In genomic region chr7:140640060-140640611, GRCh38 we compare ENCODE assay signal across 8 cellular contexts. TPM values are rescaled to one million over a fixed set of nuclear protein-coding genes. Genes with fewer than 3 reads are reported as not detected.
A peak's percentile ranks its signal among the peaks of the same experiment; 100 is the strongest.
DNase-seq lines count a peak whose midpoint lies in the region; ATAC-seq and TF ChIP-seq lines count a peak whose summit lies in the region.

No MANE protein-coding gene starts in this region.

- no peaks in the 10 kb centered on the region for H3K27me3 ChIP-seq in thoracic aorta (replicated peaks; ENCODE audit: insufficient read depth)

- H3K9me3 Mint-ChIP-seq in dendritic cell treated with granulocyte-macrophage colony-stimulating factor and Interleukin-4, amounts not matched to agents 40 ng/mL and 50 ng/mL, for 4 days = no peaks in the 10 kb centered on the region

- TF ChIP-seq CTCF in lower leg skin (IDR thresholded peaks at IDR 0.05) = no peak
- TF ChIP-seq CTCF in thoracic aorta (IDR thresholded peaks at IDR 0.05) = no peak

- peaks cover 79% of the 10 kb centered on the region for H3K27me3 Mint-ChIP-seq in dendritic cell treated with granulocyte-macrophage colony-stimulating factor and Interleukin-4, amounts not matched to agents 40 ng/mL and 50 ng/mL, for 4 days

- H3K4me3 ChIP-seq in lower leg skin (ENCODE audit: low read depth, poor library complexity, severe bottlenecking) = peak overlapping the region; percentile 14
- peak overlapping the region; percentile 72 for H3K4me3 ChIP-seq in thoracic aorta

- H3K36me3 Mint-ChIP-seq in dendritic cell treated with granulocyte-macrophage colony-stimulating factor and Interleukin-4, amounts not matched to agents 40 ng/mL and 50 ng/mL, for 4 days (ENCODE audit: low read depth) = no peaks in the 10 kb centered on the region

- H3K36me3 ChIP-seq in thoracic aorta = no peaks in the 10 kb centered on the region

- 0 to 1% methylated on average over 1 to 55 of the region's 71 CpGs for WGBS in lower leg skin, 2 donors

- intact Hi-C loops in dendritic cell treated with granulocyte-macrophage colony-stimulating factor and Interleukin-4, amounts not matched to agents 40 ng/mL and 50 ng/mL, for 4 days (cut with micrococcal nuclease) = no loop called here
- intact Hi-C loops in lower leg skin (cut with DNase I; ENCODE audit: low total_unique reads) = no loop called here

- H3K27ac ChIP-seq in thoracic aorta = no peak overlapping the region

- peaks cover 3 to 15% of the 10 kb centered on the region in 2 donors for H3K4me1 ChIP-seq in thoracic aorta (ENCODE audit: control insufficient read depth in 1 of 2, low read depth in 2 of 2)

- peak overlapping the region; percentile 74 for H3K4me3 Mint-ChIP-seq in dendritic cell treated with granulocyte-macrophage colony-stimulating factor and Interleukin-4, amounts not matched to agents 40 ng/mL and 50 ng/mL, for 4 days

- peaks cover 26% of the 10 kb centered on the region for H3K4me1 Mint-ChIP-seq in dendritic cell treated with granulocyte-macrophage colony-stimulating factor and Interleukin-4, amounts not matched to agents 40 ng/mL and 50 ng/mL, for 4 days (ENCODE audit: low read depth)

- no peak for TF ChIP-seq POLR2A in lower leg skin (IDR thresholded peaks at IDR 0.05)

- no peak for ATAC-seq in thoracic aorta (ENCODE audit: insufficient number of reproducible peaks, low FRiP score, low read depth)

- DNase-seq in NCI-H1105 treated with DMSO at 0.1 percent for 48 hours (lab: John Stamatoyannopoulos, UW) (peak; percentile 18), NCI-H1105 (lab: John Stamatoyannopoulos, UW) (no peak), NCI-H526 (lab: John Stamatoyannopoulos, UW) (peak; percentile 48 to 82), lower leg skin (ENCODE audit: low spot score in 2 of 2) (peak in 1 of 2 donors; percentile 89), thoracic aorta (ENCODE audit: low spot score) (no peak), RPMI8226 (no peak), occipital lobe (lab: John Stamatoyannopoulos, UW) (no peak)

- H3K27ac Mint-ChIP-seq in dendritic cell treated with granulocyte-macrophage colony-stimulating factor and Interleukin-4, amounts not matched to agents 40 ng/mL and 50 ng/mL, for 4 days = peak overlapping the region; percentile 3

- H3K9me3 ChIP-seq in thoracic aorta = no peaks in the 10 kb centered on the region

RNA-seq across cellular contexts. Expression of gene DENND2A, which starts 0.5 kb away (rescaled TPM):
- total RNA-seq in lower leg skin (1 to 10 TPM in 3 of 4 donors, under 1 TPM in 1; 0.97 to 2.5 (median 2.2) TPM), thoracic aorta (1 to 10 TPM; 4.9 to 5.1 TPM), occipital lobe (16.4 TPM)

RNA-seq across cellular contexts. Expression of gene ADCK2, which starts 32.6 kb away (rescaled TPM):
- total RNA-seq in lower leg skin (10 to 100 TPM; 48.0 to 65.9 (median 57.0) TPM), thoracic aorta (10 to 100 TPM; 20.8 to 25.7 TPM), occipital lobe (47.6 TPM)

RNA-seq across cellular contexts. Expression of gene NDUFB2, which starts 56.4 kb away (rescaled TPM):
- 100 to 1,000 TPM; 153 to 309 (median 188) TPM for total RNA-seq in lower leg skin
- total RNA-seq in thoracic aorta = 100 to 1,000 TPM in 1 of 2 donors, 10 to 100 TPM in 1; 84.0 to 354 TPM
- total RNA-seq in occipital lobe = 45.4 TPM

Comparison
In these comparisons a context has a peak if more than half of its experiments do, and no peak if none do; other contexts are left out.
1. DNase-seq: peak in NCI-H1105 treated with DMSO at 0.1 percent for 48 hours (single experiment) and NCI-H526 (2 of 2); none in NCI-H1105 (single experiment), thoracic aorta (single experiment), RPMI8226 (single experiment) and occipital lobe (single experiment).